Comparison of ENCODE assay signal across 18 cellular contexts in the genomic region with DNA sequence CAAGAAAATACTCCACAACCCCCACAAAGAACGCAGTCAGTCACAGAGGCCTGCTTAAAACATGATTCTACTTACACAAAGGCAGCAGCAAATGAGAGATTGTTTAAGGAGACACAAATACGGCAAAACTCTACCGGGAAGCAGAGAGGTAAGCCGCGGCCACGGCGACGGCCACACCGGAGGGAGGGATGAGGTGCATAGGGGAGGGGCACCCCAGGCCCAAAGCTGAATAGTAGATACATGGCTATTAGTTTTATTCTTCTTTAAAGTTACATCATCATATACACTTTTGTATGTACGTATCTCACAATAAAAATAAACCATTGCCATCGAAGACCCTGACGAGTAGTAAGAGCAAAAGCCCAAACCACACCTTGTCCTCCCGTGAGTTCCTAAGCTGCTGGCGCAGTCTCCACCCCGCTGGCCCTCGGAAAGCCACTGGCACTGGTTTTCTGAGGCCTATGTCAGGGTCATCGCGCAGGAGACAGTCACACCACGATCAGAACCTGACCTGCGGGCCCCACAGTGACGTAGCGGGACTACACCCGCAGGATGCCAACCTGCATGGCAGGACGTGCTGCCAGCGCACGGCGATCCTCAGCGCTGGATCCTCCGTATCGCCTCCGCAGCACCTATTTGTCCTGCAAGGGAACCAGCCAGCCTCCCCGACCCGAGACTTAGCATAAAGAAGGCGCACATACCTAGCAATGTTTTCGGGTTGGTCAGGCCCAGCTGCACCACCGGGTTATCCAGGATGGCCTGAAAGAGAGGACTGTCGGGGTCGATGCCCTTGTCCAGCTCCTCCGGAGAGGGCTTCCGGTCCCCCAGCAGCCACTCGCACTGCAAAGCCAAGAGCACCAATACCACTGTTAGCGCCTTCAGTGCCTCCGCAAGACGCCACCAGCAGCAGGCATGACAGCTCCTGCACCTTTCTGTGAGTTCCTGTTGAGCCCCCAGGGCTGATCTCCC. TPM values are rescaled to one million over a fixed set of nuclear protein-coding genes. Genes with fewer than 3 reads are reported as not detected.
DNase-seq lines count a peak whose midpoint lies in the region; ATAC-seq, FAIRE-seq and TF ChIP-seq lines count a peak whose summit lies in the region.
"Had no signal": no experiment of that assay in that cellular context is flagged by ENCODE, and none has a peak within 500 bp of the region (broad histone marks: within the 10 kb centered on the region; RNA-seq: fewer than 3 reads in every experiment).

No MANE protein-coding gene starts in this region.

- H2BK12ac ChIP-seq in neuronal stem cell (ENCODE audit: low read length) = no peak overlapping the region

- peaks cover 11 to 63% of the 10 kb centered on the region in 2 experiments for H3K36me3 ChIP-seq in HepG2 (replicated peaks in 1 of 2; ENCODE audit: control insufficient read depth in 1 of 2, insufficient read depth in 2 of 2, low read length in 2 of 2)
- H3K36me3 ChIP-seq in right lobe of liver = peaks cover 0 to 48% (median 18%) of the 10 kb centered on the region in 4 donors
- H3K36me3 ChIP-seq in neuronal stem cell (replicated peaks in 1 of 2; ENCODE audit: control insufficient read depth in 2 of 2, insufficient read depth in 2 of 2, low read length in 2 of 2) = peaks cover 41 to 79% of the 10 kb centered on the region in 2 donors
- peaks cover 0 to 82% of the 10 kb centered on the region in 2 donors for H3K36me3 ChIP-seq in vagina
- H3K36me3 ChIP-seq in A673 (ENCODE audit: insufficient read depth, low read length, poor library complexity, severe bottlenecking) = peaks cover 55% of the 10 kb centered on the region

- ATAC-seq in HepG2 (no peak), right lobe of liver (no peak), HG03139 (IDR thresholded peaks at IDR 0.05; ENCODE audit: unreplicated experiment) (no peak)
- no peak for ATAC-seq in activated naive CD8-positive, alpha-beta T cell treated with anti-CD3 and anti-CD28 coated beads, Interleukin-2, amount 50 U/mL, for 24 hours

- FAIRE-seq in HepG2 (lab: Jason Lieb, UNC) = no peak
- FAIRE-seq: D721Med, G401.6, GM12891, GM18507 had no signal

- no peak overlapping the region for H3K23ac ChIP-seq in neuronal stem cell (ENCODE audit: low read depth, low read length, poor library complexity)

- H4K20me1 ChIP-seq in HepG2 (ENCODE audit: insufficient read depth, low read length) = no peaks in the 10 kb centered on the region

- no peaks in the 10 kb centered on the region for H3K4me1 ChIP-seq in HepG2 (ENCODE audit: insufficient read depth, low read length)
- no peaks in the 10 kb centered on the region for H3K4me1 ChIP-seq in right lobe of liver
- no peaks in the 10 kb centered on the region for H3K4me1 ChIP-seq in neuronal stem cell (ENCODE audit: control insufficient read depth in 2 of 2, insufficient read depth in 1 of 2, low read depth in 1 of 2, low read length in 2 of 2)
- H3K4me1 ChIP-seq in vagina = no peaks in the 10 kb centered on the region
- no peaks in the 10 kb centered on the region for H3K4me1 ChIP-seq in A673 (ENCODE audit: insufficient read depth, low read length, poor library complexity, severe bottlenecking)
- H3K4me1 ChIP-seq: BE2C, Caco-2, HAP-1 had no signal

- TF ChIP-seq POLR2A in HepG2 (IDR thresholded peaks at IDR 0.05; ENCODE audit: insufficient read depth in 1 of 2, low read depth in 2 of 2, low read length in 2 of 2) = no peak
- no peak for TF ChIP-seq POLR2A in right lobe of liver (IDR thresholded peaks at IDR 0.05)
- TF ChIP-seq POLR2A in vagina (IDR thresholded peaks at IDR 0.05) = no peak

- TF ChIP-seq CTCF in HepG2 (CRISPR knock-in tag; IDR thresholded peaks at IDR 0.05) = no peak
- no peak for TF ChIP-seq CTCF in right lobe of liver (IDR thresholded peaks at IDR 0.05)
- no peak for TF ChIP-seq CTCF in vagina (IDR thresholded peaks at IDR 0.05)
- TF ChIP-seq CTCF in A673 (conservative IDR thresholded peaks at IDR 0.05; ENCODE audit: low read depth, low read length) = no peak

- no peak overlapping the region for H3K9ac ChIP-seq in HepG2 (ENCODE audit: insufficient read depth, low read depth, low read length)
- H3K9ac ChIP-seq in neuronal stem cell (ENCODE audit: low read depth, low read length, poor library complexity) = peak overlapping the region; percentile 70
- H3K9ac ChIP-seq: GM23248 had no signal

- H3K4me3 Mint-ChIP-seq in activated naive CD8-positive, alpha-beta T cell treated with anti-CD3 and anti-CD28 coated beads, Interleukin-2, amount 50 U/mL, for 24 hours = no peak overlapping the region
- H3K4me3 Mint-ChIP-seq: CD4-positive, CD25-positive, alpha-beta regulatory T cell had no signal

- H3K4me2 ChIP-seq in HepG2 (ENCODE audit: low read depth, low read length) (no peak overlapping the region), neuronal stem cell (ENCODE audit: insufficient read depth, low read length, poor library complexity, severe bottlenecking) (no peak overlapping the region)

- H3K4me1 Mint-ChIP-seq in activated naive CD8-positive, alpha-beta T cell treated with anti-CD3 and anti-CD28 coated beads, Interleukin-2, amount 50 U/mL, for 24 hours = peaks cover 8% of the 10 kb centered on the region

- no peak overlapping the region for H3K4me3 ChIP-seq in HepG2 (replicated peaks in 1 of 3; ENCODE audit: insufficient read depth in 1 of 3, low read depth in 2 of 3, low read length in 3 of 3)
- H3K4me3 ChIP-seq in right lobe of liver = no peak overlapping the region
- H3K4me3 ChIP-seq in neuronal stem cell (ENCODE audit: low read length in 2 of 2) = peak overlapping the region in 1 of 2 donors; percentile 9
- H3K4me3 ChIP-seq in vagina = no peak overlapping the region
- H3K4me3 ChIP-seq in A673 (ENCODE audit: low read depth, low read length, poor library complexity, severe bottlenecking) = no peak overlapping the region
- H3K4me3 ChIP-seq: GM23248, HAP-1 had no signal

- H3K14ac ChIP-seq in neuronal stem cell (ENCODE audit: low read length) = no peak overlapping the region

- H3K18ac ChIP-seq in neuronal stem cell (ENCODE audit: low read length) = no peak overlapping the region

- no peak overlapping the region for H2BK5ac ChIP-seq in neuronal stem cell (ENCODE audit: low read length)

- H3K36me3 Mint-ChIP-seq in activated naive CD8-positive, alpha-beta T cell treated with anti-CD3 and anti-CD28 coated beads, Interleukin-2, amount 50 U/mL, for 24 hours (ENCODE audit: low read depth) = peaks cover 60% of the 10 kb centered on the region

- H3K9me3 ChIP-seq in HepG2 (ENCODE audit: low read length) (no peaks in the 10 kb centered on the region), right lobe of liver (no peaks in the 10 kb centered on the region), neuronal stem cell (replicated peaks in 1 of 2; ENCODE audit: control insufficient read depth in 2 of 2, insufficient read depth in 1 of 2, low read depth in 1 of 2, low read length in 2 of 2) (peaks cover 13 to 15% of the 10 kb centered on the region in 2 donors), vagina (no peaks in the 10 kb centered on the region), A673 (ENCODE audit: low read depth, low read length, poor library complexity, severe bottlenecking) (no peaks in the 10 kb centered on the region)
- H3K9me3 ChIP-seq: BE2C, Caco-2, HAP-1 had no signal

- H2BK120ac ChIP-seq in neuronal stem cell (ENCODE audit: low read depth, low read length) = peak overlapping the region; percentile 8

- BruUV-seq in HepG2 (replicated peaks; lab: Mats Ljungman, UMichigan) (no TSS peak), A673 (replicated peaks; lab: Mats Ljungman, UMichigan) (no TSS peak)

- WGBS in HepG2 (ENCODE audit: low lambda C conversion rate) = 94% methylated on average over 27 of the region's 44 CpGs
- WGBS in right lobe of liver (ENCODE audit: insufficient coverage, low coverage, low lambda C conversion rate, missing lambda C conversion rate) = 96% methylated on average over 28 of the region's 44 CpGs
- no CpG with 5 or more reads among the region's 44 CpGs for WGBS in neuronal stem cell (ENCODE audit: extremely low coverage in 2 of 2, insufficient read length in 2 of 2, insufficient replicate concordance in 1 of 2), 2 donors

- TF ChIP-seq EP300 in HepG2 (IDR thresholded peaks at IDR 0.05; ENCODE audit: low read depth in 2 of 2, low read length in 2 of 2) = no peak
- TF ChIP-seq EP300 in HepG2 (CRISPR knock-in tag; IDR thresholded peaks at IDR 0.05; ENCODE audit: borderline replicate concordance) = no peak

- H4K91ac ChIP-seq in neuronal stem cell (ENCODE audit: low read depth, low read length, poor library complexity) = no peak overlapping the region

- DNase-seq in HepG2 (ENCODE audit: low spot score) (no peak), right lobe of liver (no peak), neuronal stem cell (ENCODE audit: low spot score) (no peak), vagina (ENCODE audit: extremely low spot score in 2 of 2) (no peak), A673 (ENCODE audit: low spot score) (no peak)
- DNase-seq in activated naive CD8-positive, alpha-beta T cell treated with anti-CD3 and anti-CD28 coated beads, Interleukin-2, amount 50 U/mL, for 24 hours = no peak
- DNase-seq: ACHN; BE2C; C1 segment of cervical spinal cord; Caco-2; CD4-positive, CD25-positive, alpha-beta regulatory T cell; GM23248 had no signal

- H3K27ac ChIP-seq in HepG2 (ENCODE audit: extremely low read length, insufficient read depth, low read length) (no peak overlapping the region), right lobe of liver (no peak overlapping the region), neuronal stem cell (replicated peaks; ENCODE audit: low read length) (no peak overlapping the region), vagina (no peak overlapping the region), A673 (ENCODE audit: low read depth, low read length, poor library complexity, severe bottlenecking) (no peak overlapping the region)
- H3K27ac ChIP-seq: GM23248 had no signal

- no peak overlapping the region for H2AK5ac ChIP-seq in neuronal stem cell (ENCODE audit: low read depth, low read length)

- peak overlapping the region; percentile 35 for H3K27ac Mint-ChIP-seq in activated naive CD8-positive, alpha-beta T cell treated with anti-CD3 and anti-CD28 coated beads, Interleukin-2, amount 50 U/mL, for 24 hours
- H3K27ac Mint-ChIP-seq: CD4-positive, CD25-positive, alpha-beta regulatory T cell had no signal

- POLR2A ChIA-PET in HepG2 (lab: Yijun Ruan, JAX) (no interaction called here), A673 (lab: Charles Lee; ENCODE audit: low non-redundant PET) (no interaction called here)

- peaks cover 5% of the 10 kb centered on the region for H3K9me3 Mint-ChIP-seq in activated naive CD8-positive, alpha-beta T cell treated with anti-CD3 and anti-CD28 coated beads, Interleukin-2, amount 50 U/mL, for 24 hours

- H2AFZ ChIP-seq in HepG2 (ENCODE audit: low read length) = no peak overlapping the region
- H2AFZ ChIP-seq in neuronal stem cell (ENCODE audit: low read length) = no peak overlapping the region
- H2AFZ ChIP-seq: GM23248 had no signal

- intact Hi-C loops in HepG2 (cut with micrococcal nuclease; ENCODE audit: unreplicated experiment) (no loop called here), right lobe of liver (cut with DNase I) (no loop called here), vagina (cut with DNase I) (no loop called here), A673 (cut with micrococcal nuclease; ENCODE audit: unreplicated experiment) (no loop called here)

- in situ Hi-C loops in HepG2 (cut with HindIII; ENCODE audit: extremely low pct_ligation_motif_present, low pct_unique_long_range_greater_than_20kb) = no loop called here

- H3K79me2 ChIP-seq in HepG2 (ENCODE audit: insufficient read depth, low read length) = no peaks in the 10 kb centered on the region

- CTCF ChIA-PET in HepG2 (lab: Yijun Ruan, JAX; ENCODE audit: low intra/inter-chr PET ratio, low total read pairs) (no interaction called here), A673 (lab: Charles Lee) (no interaction called here)

- TF ChIP-seq RAD21 in HepG2 (CRISPR knock-in tag; IDR thresholded peaks at IDR 0.05) = no peak

- peak overlapping the region; percentile 17 for H4K8ac ChIP-seq in neuronal stem cell (ENCODE audit: low read depth, low read length)

- peaks cover 6% of the 10 kb centered on the region for H3K27me3 Mint-ChIP-seq in activated naive CD8-positive, alpha-beta T cell treated with anti-CD3 and anti-CD28 coated beads, Interleukin-2, amount 50 U/mL, for 24 hours
- H3K27me3 Mint-ChIP-seq: CD4-positive, CD25-positive, alpha-beta regulatory T cell had no signal

- peaks cover 2% of the 10 kb centered on the region for H3K79me1 ChIP-seq in neuronal stem cell (ENCODE audit: low read depth, low read length)

- no peak overlapping the region for H2BK15ac ChIP-seq in neuronal stem cell (ENCODE audit: low read length)

- H3K4ac ChIP-seq in neuronal stem cell (ENCODE audit: low read length) = no peak overlapping the region

- H3K27me3 ChIP-seq in HepG2 (ENCODE audit: control insufficient read depth in 1 of 2, insufficient read depth in 2 of 2, low read length in 2 of 2) = no peaks in the 10 kb centered on the region
- no peaks in the 10 kb centered on the region for H3K27me3 ChIP-seq in right lobe of liver
- no peaks in the 10 kb centered on the region for H3K27me3 ChIP-seq in neuronal stem cell (ENCODE audit: control insufficient read depth in 3 of 3, insufficient read depth in 3 of 3, low read depth in 1 of 3, low read length in 3 of 3)
- no peaks in the 10 kb centered on the region for H3K27me3 ChIP-seq in vagina
- H3K27me3 ChIP-seq in A673 (replicated peaks; ENCODE audit: insufficient read depth, low read depth, low read length, poor library complexity) = no peaks in the 10 kb centered on the region
- H3K27me3 ChIP-seq: BE2C had no signal

RNA-seq across cellular contexts. Expression of a gene that starts 23.4 kb away (rescaled TPM):
- total RNA-seq in HepG2 (2016; rRNA removed; fragmentation: Illumina TruSeq; extraction: Trizol) (28.7 and 32.2 TPM in 2 replicates), right lobe of liver (10 to 100 TPM; 15.2 to 27.0 (median 16.5) TPM), vagina (57.9 TPM), A673 (2021) (58.2 and 63.8 TPM in 2 replicates)
- total RNA-seq in HepG2 (2016; cell fraction: cytosol; rRNA removed; fragmentation: Illumina TruSeq; extraction: Trizol; ENCODE audit: low read depth) = 64.3 and 65.0 TPM in 2 replicates
- 24.0 and 31.6 TPM in 2 replicates for total RNA-seq in HepG2 (2016; cell fraction: insoluble cytoplasmic fraction; rRNA removed; fragmentation: Illumina TruSeq; extraction: Trizol)
- total RNA-seq in HepG2 (2016; cell fraction: membrane; rRNA removed; fragmentation: Illumina TruSeq; extraction: Trizol) = 72.1 and 78.0 TPM in 2 replicates
- total RNA-seq in HepG2 (2016; cell fraction: nucleus; rRNA removed; fragmentation: Illumina TruSeq; extraction: Trizol) = 18.2 and 19.5 TPM in 2 replicates
- 30.2 and 34.1 TPM in 2 replicates for polyA plus RNA-seq in HepG2 (2011; rRNA removed)
- polyA plus RNA-seq in HepG2 (2011; cell fraction: cytosol; rRNA removed) = 21.2 and 27.8 TPM in 2 replicates
- polyA plus RNA-seq in HepG2 (2011; cell fraction: nucleus; rRNA removed) = 62.0 and 64.4 TPM in 2 replicates
- 11.8 and 12.0 TPM in 2 replicates for polyA plus RNA-seq in HepG2 (2012)
- polyA plus RNA-seq in HepG2 (2016; cell fraction: cytosol; fragmentation: Illumina TruSeq; extraction: Trizol; ENCODE audit: low read depth) = 61.3 and 64.0 TPM in 2 replicates
- polyA plus RNA-seq in HepG2 (2016; cell fraction: insoluble cytoplasmic fraction; fragmentation: Illumina TruSeq; extraction: Trizol; ENCODE audit: low read depth) = 30.7 and 32.1 TPM in 2 replicates
- polyA plus RNA-seq in HepG2 (2016; cell fraction: membrane; fragmentation: Illumina TruSeq; extraction: Trizol; ENCODE audit: low read depth) = 65.3 TPM in 2 replicates
- 36.3 and 39.7 TPM in 2 replicates for polyA plus RNA-seq in HepG2 (2016; cell fraction: nucleus; fragmentation: Illumina TruSeq; extraction: Trizol; ENCODE audit: insufficient read depth, low read depth)
- polyA minus RNA-seq in HepG2 (2011; rRNA and poly(A)+ RNA removed; ENCODE audit: low replicate concordance) = 13.4 and 58.0 TPM in 2 replicates
- polyA minus RNA-seq in HepG2 (2011; cell fraction: cytosol; rRNA and poly(A)+ RNA removed) = 6.0 and 8.0 TPM in 2 replicates
- 11.2 and 18.6 TPM in 2 replicates for polyA minus RNA-seq in HepG2 (2011; cell fraction: nucleus; rRNA and poly(A)+ RNA removed)
- 44.5 TPM for polyA plus RNA-seq in neuronal stem cell (2013, experiment 1 of 2)
- 42.3 TPM for polyA plus RNA-seq in neuronal stem cell (2013, experiment 2 of 2)

RNA-seq across cellular contexts. Expression of a gene that starts 30.5 kb away (rescaled TPM):
- total RNA-seq in HepG2 (2016; rRNA removed; fragmentation: Illumina TruSeq; extraction: Trizol) = 10.2 and 12.4 TPM in 2 replicates
- total RNA-seq in HepG2 (2016; cell fraction: cytosol; rRNA removed; fragmentation: Illumina TruSeq; extraction: Trizol; ENCODE audit: low read depth) = 177 and 181 TPM in 2 replicates
- total RNA-seq in HepG2 (2016; cell fraction: insoluble cytoplasmic fraction; rRNA removed; fragmentation: Illumina TruSeq; extraction: Trizol) = 8.9 and 16.6 TPM in 2 replicates
- 41.6 and 42.6 TPM in 2 replicates for total RNA-seq in HepG2 (2016; cell fraction: membrane; rRNA removed; fragmentation: Illumina TruSeq; extraction: Trizol)
- total RNA-seq in HepG2 (2016; cell fraction: nucleus; rRNA removed; fragmentation: Illumina TruSeq; extraction: Trizol) = 13.3 and 18.1 TPM in 2 replicates
- polyA plus RNA-seq in HepG2 (2011; rRNA removed) = 3.8 and 4.1 TPM in 2 replicates
- 4.6 and 6.9 TPM in 2 replicates for polyA plus RNA-seq in HepG2 (2011; cell fraction: cytosol; rRNA removed)
- 5.7 and 6.6 TPM in 2 replicates for polyA plus RNA-seq in HepG2 (2011; cell fraction: nucleus; rRNA removed)
- 6.8 and 8.3 TPM in 2 replicates for polyA plus RNA-seq in HepG2 (2012)
- 0.67 and 0.97 TPM in 2 replicates for polyA plus RNA-seq in HepG2 (2016; cell fraction: cytosol; fragmentation: Illumina TruSeq; extraction: Trizol; ENCODE audit: low read depth)
- polyA plus RNA-seq in HepG2 (2016; cell fraction: insoluble cytoplasmic fraction; fragmentation: Illumina TruSeq; extraction: Trizol; ENCODE audit: low read depth) = 8.6 and 9.1 TPM in 2 replicates
- polyA plus RNA-seq in HepG2 (2016; cell fraction: membrane; fragmentation: Illumina TruSeq; extraction: Trizol; ENCODE audit: low read depth) = 2.4 and 2.5 TPM in 2 replicates
- polyA plus RNA-seq in HepG2 (2016; cell fraction: nucleus; fragmentation: Illumina TruSeq; extraction: Trizol; ENCODE audit: insufficient read depth, low read depth) = 13.6 and 16.2 TPM in 2 replicates
- 13.5 and 58.6 TPM in 2 replicates for polyA minus RNA-seq in HepG2 (2011; rRNA and poly(A)+ RNA removed; ENCODE audit: low replicate concordance)
- 18.0 and 25.6 TPM in 2 replicates for polyA minus RNA-seq in HepG2 (2011; cell fraction: cytosol; rRNA and poly(A)+ RNA removed)
- 10.9 and 12.2 TPM in 2 replicates for polyA minus RNA-seq in HepG2 (2011; cell fraction: nucleus; rRNA and poly(A)+ RNA removed)
- 10 to 100 TPM in 3 of 6 experiments, 1 to 10 TPM in 3; 5.2 to 16.1 (median 10.4) TPM for total RNA-seq in right lobe of liver
- polyA plus RNA-seq in neuronal stem cell (2013, experiment 1 of 2) = 30.3 TPM
- 27.6 TPM for polyA plus RNA-seq in neuronal stem cell (2013, experiment 2 of 2)
- total RNA-seq in vagina = 20.9 TPM
- total RNA-seq in A673 (2021) = 51.0 and 52.3 TPM in 2 replicates
